Comparison of ENCODE assay signal across 1 cellular context in the genomic region with DNA sequence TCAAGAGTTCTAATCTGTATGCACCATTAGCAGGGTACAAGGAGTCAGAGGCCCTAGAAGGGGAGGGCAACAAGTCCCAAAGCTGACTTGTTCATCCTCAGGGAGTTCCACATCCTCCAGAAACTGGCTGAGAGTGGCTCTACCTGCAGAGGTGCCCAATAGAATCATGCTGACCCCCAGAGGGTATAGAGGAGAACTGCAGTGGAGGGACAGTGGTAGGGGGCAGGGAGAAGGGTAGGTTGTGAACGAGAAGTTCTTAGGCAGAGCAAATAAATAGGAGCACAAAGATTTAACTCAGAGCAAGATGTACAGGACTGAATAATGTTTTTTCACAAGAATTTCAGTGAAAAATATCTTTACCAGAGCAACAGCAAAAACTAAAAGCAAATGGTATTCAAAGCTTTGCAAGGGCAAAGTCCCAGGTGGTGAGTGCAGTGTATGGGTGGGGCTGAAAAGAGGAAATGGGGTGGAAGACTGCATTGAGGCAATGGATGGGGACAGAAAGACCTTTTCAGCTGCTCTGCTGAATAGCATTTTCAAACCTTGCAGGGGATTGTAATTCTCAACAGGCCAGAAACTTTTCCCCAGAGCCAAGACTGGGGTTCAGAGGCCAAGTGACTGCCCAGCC.
TF ChIP-seq lines count a peak whose summit lies in the region.

No MANE protein-coding gene starts in this region.

TF ChIP-seq in liver, 16 proteins besides CTCF, POLR2A, EP300 and RAD21:
- TF ChIP-seq TAF1 (conservative IDR thresholded peaks at IDR 0.05) (no peak), REST (IDR thresholded peaks at IDR 0.05) (no peak), HNF4A (conservative IDR thresholded peaks at IDR 0.05) (no peak), EGR1 (IDR thresholded peaks at IDR 0.05; ENCODE audit: low read depth in 2 of 2) (no peak), RXRA (IDR thresholded peaks at IDR 0.05) (no peak), HNF4G (IDR thresholded peaks at IDR 0.05) (no peak), FOXA2 (IDR thresholded peaks at IDR 0.05) (no peak), NR2F2 (IDR thresholded peaks at IDR 0.05) (no peak), FOXA1 (IDR thresholded peaks at IDR 0.05) (no peak), ZBTB33 (IDR thresholded peaks at IDR 0.05) (no peak)
- TF ChIP-seq, protein P1, sequence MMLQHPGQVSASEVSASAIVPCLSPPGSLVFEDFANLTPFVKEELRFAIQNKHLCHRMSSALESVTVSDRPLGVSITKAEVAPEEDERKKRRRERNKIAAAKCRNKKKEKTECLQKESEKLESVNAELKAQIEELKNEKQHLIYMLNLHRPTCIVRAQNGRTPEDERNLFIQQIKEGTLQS (IDR thresholded peaks at IDR 0.05): no peak
